20 cellular contexts compared by ENCODE assay signal in the genomic region with DNA sequence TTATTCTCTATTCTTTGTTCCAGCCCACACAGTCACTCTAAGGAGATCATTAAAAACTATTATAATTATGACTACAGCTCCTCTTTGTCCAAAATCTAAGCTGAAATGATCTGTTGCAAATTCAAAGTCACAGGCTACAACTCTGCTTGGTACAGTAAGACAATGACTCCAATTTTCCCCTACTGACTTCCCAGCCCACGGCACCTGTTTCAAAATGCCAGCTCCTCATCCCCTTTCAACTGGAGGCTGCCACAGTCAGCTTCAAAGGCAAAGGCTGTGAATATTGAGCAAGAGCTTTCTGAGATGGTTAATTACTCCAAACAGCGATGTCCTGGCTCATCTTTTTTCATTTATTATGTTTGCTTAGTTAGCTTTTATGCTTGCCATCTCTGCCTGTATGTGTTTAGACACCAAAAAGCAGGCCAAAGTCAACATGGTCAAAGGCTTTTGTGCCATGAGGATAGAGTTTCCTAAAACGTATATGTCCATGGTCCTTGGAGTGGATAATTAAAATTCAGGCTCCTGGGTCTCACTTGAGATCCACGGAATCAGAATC.
DNase-seq lines count a peak whose midpoint lies in the region; ATAC-seq and TF ChIP-seq lines count a peak whose summit lies in the region.
"Had no signal": no experiment of that assay in that cellular context is flagged by ENCODE, and none has a peak within 500 bp of the region (broad histone marks: within the 10 kb centered on the region; RNA-seq: fewer than 3 reads in every experiment).

No MANE protein-coding gene starts in this region.

- no peaks in the 10 kb centered on the region for H3K36me3 ChIP-seq in A673 (ENCODE audit: insufficient read depth, low read length, poor library complexity, severe bottlenecking)
- H3K36me3 ChIP-seq: adrenal gland, lower lobe of right lung, thoracic aorta had no signal

- no peak for TF ChIP-seq CTCF in A673 (conservative IDR thresholded peaks at IDR 0.05; ENCODE audit: low read depth, low read length)

- H3K4me1 Mint-ChIP-seq in immature natural killer cell, result peaks cover 15 to 79% of the 10 kb centered on the region in 2 donors
- H3K4me1 Mint-ChIP-seq: nephron progenitor cell had no signal

- H3K27me3 Mint-ChIP-seq in immature natural killer cell (ENCODE audit: low read depth in 3 of 3), result no peaks in the 10 kb centered on the region
- H3K27me3 Mint-ChIP-seq: central memory CD8-positive, alpha-beta T cell had no signal

- POLR2A ChIA-PET in A673 (lab: Charles Lee; ENCODE audit: low non-redundant PET), result no interaction called here

- peaks cover 5 to 11% (median 7%) of the 10 kb centered on the region in 3 donors for H3K36me3 Mint-ChIP-seq in immature natural killer cell

- H3K4me1 ChIP-seq in A673 (ENCODE audit: insufficient read depth, low read length, poor library complexity, severe bottlenecking), result no peaks in the 10 kb centered on the region
- H3K4me1 ChIP-seq: adrenal gland, lower lobe of right lung had no signal

- no peaks in the 10 kb centered on the region for H3K27me3 ChIP-seq in A673 (replicated peaks; ENCODE audit: insufficient read depth, low read depth, low read length, poor library complexity)
- H3K27me3 ChIP-seq: adrenal gland had no signal

- no peaks in the 10 kb centered on the region for H3K9me3 ChIP-seq in A673 (ENCODE audit: low read depth, low read length, poor library complexity, severe bottlenecking)
- H3K9me3 ChIP-seq: adrenal gland, lower lobe of right lung, thoracic aorta had no signal

- CTCF ChIA-PET in A673 (lab: Charles Lee), result no interaction called here

- H3K4me3 ChIP-seq in A673 (ENCODE audit: low read depth, low read length, poor library complexity, severe bottlenecking), result no peak overlapping the region
- H3K4me3 ChIP-seq: adrenal gland, lower lobe of right lung, thoracic aorta had no signal

- H3K4me3 Mint-ChIP-seq in immature natural killer cell, result no peak overlapping the region
- H3K4me3 Mint-ChIP-seq: central memory CD8-positive, alpha-beta T cell; HFFc6; nephron progenitor cell had no signal

- no peak for ATAC-seq in HG02571 (IDR thresholded peaks at IDR 0.05; ENCODE audit: unreplicated experiment)
- ATAC-seq: lower lobe of right lung had no signal

- no peaks in the 10 kb centered on the region for H3K9me3 Mint-ChIP-seq in immature natural killer cell
- H3K9me3 Mint-ChIP-seq: central memory CD8-positive, alpha-beta T cell; HFFc6; nephron progenitor cell had no signal

- intact Hi-C loops in A673 (cut with micrococcal nuclease; ENCODE audit: unreplicated experiment), result no loop called here

- peak overlapping the region in 5 of 6 donors; percentile 20 to 66 (median 36) for H3K27ac Mint-ChIP-seq in immature natural killer cell
- H3K27ac Mint-ChIP-seq: HFFc6, nephron progenitor cell had no signal

- BruUV-seq in A673 (replicated peaks; lab: Mats Ljungman, UMichigan), result no TSS peak

- DNase-seq in activated CD4-positive, alpha-beta T cell treated with anti-CD3 and anti-CD28 coated beads for 48 hours, result peak; percentile 25
- no peak for DNase-seq in activated CD4-positive, alpha-beta T cell treated with anti-CD3 and anti-CD28 coated beads for 4 hours
- DNase-seq in DMS153 (lab: John Stamatoyannopoulos, UW) (peak; percentile 80), NCI-H345 (lab: John Stamatoyannopoulos, UW) (peak; percentile 59), immature natural killer cell (no peak), A673 (ENCODE audit: low spot score) (no peak)
- DNase-seq in activated CD8-positive, alpha-beta memory T cell treated with anti-CD3 and anti-CD28 coated beads, Interleukin-2, amount 50 U/mL, for 4 hours, result no peak
- DNase-seq: adrenal gland, foreskin fibroblast, GDM1, HFFc6, KG1, lower lobe of right lung, NCI-H1436 treated with DMSO at 0.1 percent for 48 hours, nephron progenitor cell, Right ventricle myocardium superior, T-helper 9 cell had no signal

- no peak overlapping the region for H3K27ac ChIP-seq in A673 (ENCODE audit: low read depth, low read length, poor library complexity, severe bottlenecking)
- H3K27ac ChIP-seq: adrenal gland, lower lobe of right lung, thoracic aorta had no signal

Comparison
In these comparisons a context has a peak if more than half of its experiments do, and no peak if none do; other contexts are left out.
1. DNase-seq: peak in activated CD4-positive, alpha-beta T cell treated with anti-CD3 and anti-CD28 coated beads for 48 hours (single experiment), DMS153 (single experiment) and NCI-H345 (single experiment); none in activated CD4-positive, alpha-beta T cell treated with anti-CD3 and anti-CD28 coated beads for 4 hours (0 of 2), immature natural killer cell (0 of 3), A673 (single experiment) and activated CD8-positive, alpha-beta memory T cell treated with anti-CD3 and anti-CD28 coated beads, Interleukin-2, amount 50 U/mL, for 4 hours (single experiment).